ENCODE assay signal across 1 cellular context in genomic region chr1:225428066-225428878, GRCh38.
TF ChIP-seq lines count a peak whose summit lies in the region.

No MANE protein-coding gene starts in this region.

TF ChIP-seq in K562, 482 proteins besides CTCF, POLR2A, EP300 and RAD21 (continued from another document and continues in another):
- TF ChIP-seq ELF1 (tag; IDR thresholded peaks at IDR 0.05) (peak; percentile 36), TFAM (CRISPR knock-in tag; conservative IDR thresholded peaks at IDR 0.05) (no peak), ZBTB9 (CRISPR knock-in tag; IDR thresholded peaks at IDR 0.05) (peak; percentile 70; the same call in 1 of the 2 replicates), ZNF324 (CRISPR knock-in tag; IDR thresholded peaks at IDR 0.05) (no peak), TBP (optimal IDR thresholded peaks at IDR 0.05; ENCODE audit: low read depth, low read length) (peak; percentile 14), FOXO4 (CRISPR knock-in tag; IDR thresholded peaks at IDR 0.05) (no peak), RBM22 (IDR thresholded peaks at IDR 0.05; ENCODE audit: low read depth, low read length, poor library complexity, severe bottlenecking) (peak; percentile 6), ZNF655 (CRISPR knock-in tag; IDR thresholded peaks at IDR 0.05) (no peak), ARID1B (IDR thresholded peaks at IDR 0.05) (peak; percentile 92), ZNF589 (CRISPR knock-in tag; IDR thresholded peaks at IDR 0.05; ENCODE audit: low read depth) (peak; percentile 96), JUND (IDR thresholded peaks at IDR 0.05; ENCODE audit: borderline replicate concordance, low read depth, low read length) (peak; percentile 71), JUND (tag; IDR thresholded peaks at IDR 0.05; ENCODE audit: borderline replicate concordance, low read depth, low read length) (no peak; the same call in 1 of the 3 replicates), LCOR (CRISPR knock-in tag; IDR thresholded peaks at IDR 0.05) (no peak; the same call in none of the 2 replicates), MXI1 (IDR thresholded peaks at IDR 0.05; ENCODE audit: low read depth, low read length) (0 out of 2 replicates have a peak, but pooled peaks have one; percentile 38), C11orf30 (IDR thresholded peaks at IDR 0.05; ENCODE audit: low read depth) (peak; percentile 100), ELK1 (CRISPR knock-in tag; IDR thresholded peaks at IDR 0.05) (no peak), NCOR1 (IDR thresholded peaks at IDR 0.05) (peak; percentile 86), NFXL1 (CRISPR knock-in tag; IDR thresholded peaks at IDR 0.05) (no peak), CBX2 (IDR thresholded peaks at IDR 0.05; ENCODE audit: insufficient read depth, low read length, poor library complexity, severe bottlenecking) (no peak), ETS1 (conservative IDR thresholded peaks at IDR 0.05; ENCODE audit: control insufficient read depth, low read depth, low read length) (no peak; the same call in 1 of the 2 replicates), IFI16 (CRISPR knock-in tag; IDR thresholded peaks at IDR 0.05) (no peak), PPARD (CRISPR knock-in tag; IDR thresholded peaks at IDR 0.05) (no peak), REST (CRISPR knock-in tag; IDR thresholded peaks at IDR 0.05; ENCODE audit: low read depth) (no peak; the same call in 1 of the 2 replicates), ZBTB49 (CRISPR knock-in tag; IDR thresholded peaks at IDR 0.05; ENCODE audit: borderline replicate concordance) (peak; percentile 65; the same call in 1 of the 2 replicates), CC2D1A (IDR thresholded peaks at IDR 0.05) (no peak), RBM15 (IDR thresholded peaks at IDR 0.05; ENCODE audit: insufficient read depth, low read length) (no peak), CBX3 (IDR thresholded peaks at IDR 0.05; ENCODE audit: borderline replicate concordance in 1 of 2, low read length in 2 of 2) (peak in 1 of 2 experiments; percentile 47; a peak in 1 of 3 replicates), NR0B1 (IDR thresholded peaks at IDR 0.05; ENCODE audit: partially characterized antibody) (no peak), TCF7L2 (IDR thresholded peaks at IDR 0.05; ENCODE audit: low read depth, low read length) (no peak), MTA1 (IDR thresholded peaks at IDR 0.05; ENCODE audit: borderline replicate concordance) (0 out of 2 replicates have a peak, but pooled peaks have one; percentile 41), DNMT1 (IDR thresholded peaks at IDR 0.05) (no peak), KLF16 (IDR thresholded peaks at IDR 0.05) (peak; percentile 66), CSDE1 (IDR thresholded peaks at IDR 0.05) (no peak)
